ENCODE assay signal across 1 cellular context in the genomic region with DNA sequence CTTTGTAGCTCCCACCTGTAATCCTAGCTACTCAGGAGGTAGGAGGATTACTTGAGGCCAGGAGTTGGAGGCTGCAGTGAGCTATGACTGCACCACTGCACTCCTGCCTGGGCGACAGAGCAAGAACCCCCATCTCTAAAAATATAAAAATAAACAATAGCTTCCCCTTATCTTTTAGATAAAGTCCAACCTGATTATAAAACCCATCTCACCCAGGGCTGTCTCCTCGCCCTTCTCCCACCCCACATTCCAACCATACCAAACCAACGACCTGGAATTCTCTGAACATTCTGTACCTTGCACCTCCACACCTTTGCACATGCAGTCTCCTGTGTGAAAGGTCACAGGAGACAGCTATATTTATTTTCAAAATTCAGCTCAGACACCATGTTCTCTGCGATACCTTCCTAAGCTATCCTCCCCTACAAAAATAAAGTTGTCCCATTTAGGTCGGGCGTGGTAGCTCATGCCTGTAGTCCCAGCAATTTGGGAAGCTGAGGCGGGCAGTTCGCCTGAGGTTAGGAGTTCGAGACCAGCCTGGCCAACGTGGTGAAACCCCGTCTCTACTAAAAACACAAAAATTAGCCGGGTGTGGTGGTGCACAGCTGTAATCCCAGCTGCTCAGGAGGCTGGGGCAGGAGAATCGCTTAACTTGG.
A peak's percentile ranks its signal among the peaks of the same experiment; 100 is the strongest.
TF ChIP-seq lines count a peak whose summit lies in the region.

No MANE protein-coding gene starts in this region.

TF ChIP-seq in HepG2, 621 proteins besides CTCF, POLR2A, EP300 and RAD21 (continued from another document and continues in another):
- TF ChIP-seq, protein P1, sequence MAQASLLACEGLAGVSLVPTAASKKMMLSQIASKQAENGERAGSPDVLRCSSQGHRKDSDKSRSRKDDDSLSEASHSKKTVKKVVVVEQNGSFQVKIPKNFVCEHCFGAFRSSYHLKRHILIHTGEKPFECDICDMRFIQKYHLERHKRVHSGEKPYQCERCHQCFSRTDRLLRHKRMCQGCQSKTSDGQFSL (CRISPR knock-in tag; IDR thresholded peaks at IDR 0.05), result no peak
- TF ChIP-seq SYNCRIP (IDR thresholded peaks at IDR 0.05; ENCODE audit: insufficient read depth, low read depth, low read length) (no peak), REPIN1 (CRISPR knock-in tag; IDR thresholded peaks at IDR 0.05; ENCODE audit: borderline replicate concordance, low read depth) (peak; percentile 69; the same call in 1 of the 2 replicates), KDM4B (CRISPR knock-in tag; IDR thresholded peaks at IDR 0.05) (no peak), ZNF225 (CRISPR knock-in tag; IDR thresholded peaks at IDR 0.05) (no peak), ZNF746 (CRISPR knock-in tag; IDR thresholded peaks at IDR 0.05) (peak; percentile 52; the same call in 1 of the 2 replicates), ZSCAN30 (CRISPR knock-in tag; IDR thresholded peaks at IDR 0.05) (no peak), ZNF816 (CRISPR knock-in tag; IDR thresholded peaks at IDR 0.05; ENCODE audit: borderline replicate concordance) (no peak), ATM (IDR thresholded peaks at IDR 0.05; ENCODE audit: borderline replicate concordance) (no peak), CENPX (CRISPR knock-in tag; IDR thresholded peaks at IDR 0.05) (no peak), SMAD1 (CRISPR knock-in tag; IDR thresholded peaks at IDR 0.05; ENCODE audit: borderline replicate concordance, low read depth) (no peak), ESRRA (CRISPR knock-in tag; IDR thresholded peaks at IDR 0.05; ENCODE audit: low read depth) (peak; percentile 84), BHLHE40 (IDR thresholded peaks at IDR 0.05; ENCODE audit: low read length) (peak; percentile 60; the same call in 1 of the 2 replicates), ZSCAN25 (CRISPR knock-in tag; IDR thresholded peaks at IDR 0.05) (no peak), CC2D1A (CRISPR knock-in tag; IDR thresholded peaks at IDR 0.05) (0 out of 2 replicates have a peak, but pooled peaks have one; percentile 85), ZNF484 (CRISPR knock-in tag; IDR thresholded peaks at IDR 0.05; ENCODE audit: borderline replicate concordance, low read depth) (no peak), DPF2 (CRISPR knock-in tag; IDR thresholded peaks at IDR 0.05; ENCODE audit: borderline replicate concordance, low read depth) (0 out of 2 replicates have a peak, but pooled peaks have one; percentile 40), PRPF4 (IDR thresholded peaks at IDR 0.05; ENCODE audit: low read depth, low read length, poor library complexity, severe bottlenecking) (no peak), TBX3 (IDR thresholded peaks at IDR 0.05; ENCODE audit: borderline replicate concordance) (peak; percentile 81), ZBTB3 (CRISPR knock-in tag; IDR thresholded peaks at IDR 0.05; ENCODE audit: borderline replicate concordance, low read depth) (no peak), IRF2 (CRISPR knock-in tag; IDR thresholded peaks at IDR 0.05) (no peak), ARID2 (CRISPR knock-in tag; IDR thresholded peaks at IDR 0.05; ENCODE audit: borderline replicate concordance) (no peak), ZNF790 (CRISPR knock-in tag; IDR thresholded peaks at IDR 0.05; ENCODE audit: borderline replicate concordance) (no peak), ZFP36L1 (CRISPR knock-in tag; IDR thresholded peaks at IDR 0.05) (no peak), ZNF124 (CRISPR knock-in tag; IDR thresholded peaks at IDR 0.05) (no peak), HHEX (CRISPR knock-in tag; IDR thresholded peaks at IDR 0.05) (peak; percentile 18; the same call in 1 of the 2 replicates), ZNF713 (CRISPR knock-in tag; IDR thresholded peaks at IDR 0.05) (no peak), GPN1 (CRISPR knock-in tag; IDR thresholded peaks at IDR 0.05; ENCODE audit: borderline replicate concordance) (no peak), ZNF350 (CRISPR knock-in tag; IDR thresholded peaks at IDR 0.05; ENCODE audit: borderline replicate concordance, low read depth) (no peak), NFYB (CRISPR knock-in tag; IDR thresholded peaks at IDR 0.05) (0 out of 2 replicates have a peak, but pooled peaks have one; percentile 12), NFYC (CRISPR knock-in tag; IDR thresholded peaks at IDR 0.05) (no peak), ZNF274 (CRISPR knock-in tag; IDR thresholded peaks at IDR 0.05) (no peak; the same call in none of the 2 replicates), TEAD2 (CRISPR knock-in tag; IDR thresholded peaks at IDR 0.05) (no peak; the same call in 1 of the 2 replicates), ZNF761 (CRISPR knock-in tag; conservative IDR thresholded peaks at IDR 0.05) (no peak), ZFP41 (CRISPR knock-in tag; IDR thresholded peaks at IDR 0.05; ENCODE audit: borderline replicate concordance) (no peak), ZNF556 (CRISPR knock-in tag; IDR thresholded peaks at IDR 0.05; ENCODE audit: borderline replicate concordance) (no peak), PAWR (CRISPR knock-in tag; IDR thresholded peaks at IDR 0.05; ENCODE audit: borderline replicate concordance) (no peak), TCF7 (IDR thresholded peaks at IDR 0.05; ENCODE audit: low read depth) (no peak), MAZ (IDR thresholded peaks at IDR 0.05; ENCODE audit: borderline replicate concordance, low read depth, low read length) (peak; percentile 48; the same call in 1 of the 2 replicates), MAZ (CRISPR knock-in tag; IDR thresholded peaks at IDR 0.05; ENCODE audit: low read depth) (no peak), ATRX (CRISPR knock-in tag; IDR thresholded peaks at IDR 0.05; ENCODE audit: borderline replicate concordance) (no peak), GLI4 (CRISPR knock-in tag; IDR thresholded peaks at IDR 0.05; ENCODE audit: borderline replicate concordance) (0 out of 2 replicates have a peak, but pooled peaks have one; percentile 17), ZSCAN29 (CRISPR knock-in tag; conservative IDR thresholded peaks at IDR 0.05) (no peak), KMT2B (CRISPR knock-in tag; IDR thresholded peaks at IDR 0.05) (no peak)
- TF ChIP-seq, protein P2, sequence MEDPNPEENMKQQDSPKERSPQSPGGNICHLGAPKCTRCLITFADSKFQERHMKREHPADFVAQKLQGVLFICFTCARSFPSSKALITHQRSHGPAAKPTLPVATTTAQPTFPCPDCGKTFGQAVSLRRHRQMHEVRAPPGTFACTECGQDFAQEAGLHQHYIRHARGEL (CRISPR knock-in tag; IDR thresholded peaks at IDR 0.05), result no peak
- TF ChIP-seq, protein P3, sequence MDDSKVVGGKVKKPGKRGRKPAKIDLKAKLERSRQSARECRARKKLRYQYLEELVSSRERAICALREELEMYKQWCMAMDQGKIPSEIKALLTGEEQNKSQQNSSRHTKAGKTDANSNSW (CRISPR knock-in tag; IDR thresholded peaks at IDR 0.05; ENCODE audit: borderline replicate concordance), result no peak
- TF ChIP-seq, protein P4, sequence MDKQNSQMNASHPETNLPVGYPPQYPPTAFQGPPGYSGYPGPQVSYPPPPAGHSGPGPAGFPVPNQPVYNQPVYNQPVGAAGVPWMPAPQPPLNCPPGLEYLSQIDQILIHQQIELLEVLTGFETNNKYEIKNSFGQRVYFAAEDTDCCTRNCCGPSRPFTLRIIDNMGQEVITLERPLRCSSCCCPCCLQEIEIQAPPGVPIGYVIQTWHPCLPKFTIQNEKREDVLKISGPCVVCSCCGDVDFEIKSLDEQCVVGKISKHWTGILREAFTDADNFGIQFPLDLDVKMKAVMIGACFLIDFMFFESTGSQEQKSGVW (CRISPR knock-in tag; IDR thresholded peaks at IDR 0.05; ENCODE audit: borderline replicate concordance), result no peak
- TF ChIP-seq, protein P5, sequence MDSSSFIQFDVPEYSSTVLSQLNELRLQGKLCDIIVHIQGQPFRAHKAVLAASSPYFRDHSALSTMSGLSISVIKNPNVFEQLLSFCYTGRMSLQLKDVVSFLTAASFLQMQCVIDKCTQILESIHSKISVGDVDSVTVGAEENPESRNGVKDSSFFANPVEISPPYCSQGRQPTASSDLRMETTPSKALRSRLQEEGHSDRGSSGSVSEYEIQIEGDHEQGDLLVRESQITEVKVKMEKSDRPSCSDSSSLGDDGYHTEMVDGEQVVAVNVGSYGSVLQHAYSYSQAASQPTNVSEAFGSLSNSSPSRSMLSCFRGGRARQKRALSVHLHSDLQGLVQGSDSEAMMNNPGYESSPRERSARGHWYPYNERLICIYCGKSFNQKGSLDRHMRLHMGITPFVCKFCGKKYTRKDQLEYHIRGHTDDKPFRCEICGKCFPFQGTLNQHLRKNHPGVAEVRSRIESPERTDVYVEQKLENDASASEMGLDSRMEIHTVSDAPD (CRISPR knock-in tag; IDR thresholded peaks at IDR 0.05), result no peak
- TF ChIP-seq, protein P6, sequence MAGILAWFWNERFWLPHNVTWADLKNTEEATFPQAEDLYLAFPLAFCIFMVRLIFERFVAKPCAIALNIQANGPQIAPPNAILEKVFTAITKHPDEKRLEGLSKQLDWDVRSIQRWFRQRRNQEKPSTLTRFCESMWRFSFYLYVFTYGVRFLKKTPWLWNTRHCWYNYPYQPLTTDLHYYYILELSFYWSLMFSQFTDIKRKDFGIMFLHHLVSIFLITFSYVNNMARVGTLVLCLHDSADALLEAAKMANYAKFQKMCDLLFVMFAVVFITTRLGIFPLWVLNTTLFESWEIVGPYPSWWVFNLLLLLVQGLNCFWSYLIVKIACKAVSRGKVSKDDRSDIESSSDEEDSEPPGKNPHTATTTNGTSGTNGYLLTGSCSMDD (CRISPR knock-in tag; IDR thresholded peaks at IDR 0.05), result no peak
- TF ChIP-seq, protein P7, sequence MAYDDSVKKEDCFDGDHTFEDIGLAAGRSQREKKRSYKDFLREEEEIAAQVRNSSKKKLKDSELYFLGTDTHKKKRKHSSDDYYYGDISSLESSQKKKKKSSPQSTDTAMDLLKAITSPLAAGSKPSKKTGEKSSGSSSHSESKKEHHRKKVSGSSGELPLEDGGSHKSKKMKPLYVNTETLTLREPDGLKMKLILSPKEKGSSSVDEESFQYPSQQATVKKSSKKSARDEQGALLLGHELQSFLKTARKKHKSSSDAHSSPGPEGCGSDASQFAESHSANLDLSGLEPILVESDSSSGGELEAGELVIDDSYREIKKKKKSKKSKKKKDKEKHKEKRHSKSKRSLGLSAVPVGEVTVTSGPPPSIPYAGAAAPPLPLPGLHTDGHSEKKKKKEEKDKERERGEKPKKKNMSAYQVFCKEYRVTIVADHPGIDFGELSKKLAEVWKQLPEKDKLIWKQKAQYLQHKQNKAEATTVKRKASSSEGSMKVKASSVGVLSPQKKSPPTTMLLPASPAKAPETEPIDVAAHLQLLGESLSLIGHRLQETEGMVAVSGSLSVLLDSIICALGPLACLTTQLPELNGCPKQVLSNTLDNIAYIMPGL (CRISPR knock-in tag; IDR thresholded peaks at IDR 0.05; ENCODE audit: borderline replicate concordance in 1 of 2, low read depth in 1 of 2), result peak in 1 of 2 experiments; percentile 42; a peak in 1 of 4 replicates
- TF ChIP-seq, protein P8, sequence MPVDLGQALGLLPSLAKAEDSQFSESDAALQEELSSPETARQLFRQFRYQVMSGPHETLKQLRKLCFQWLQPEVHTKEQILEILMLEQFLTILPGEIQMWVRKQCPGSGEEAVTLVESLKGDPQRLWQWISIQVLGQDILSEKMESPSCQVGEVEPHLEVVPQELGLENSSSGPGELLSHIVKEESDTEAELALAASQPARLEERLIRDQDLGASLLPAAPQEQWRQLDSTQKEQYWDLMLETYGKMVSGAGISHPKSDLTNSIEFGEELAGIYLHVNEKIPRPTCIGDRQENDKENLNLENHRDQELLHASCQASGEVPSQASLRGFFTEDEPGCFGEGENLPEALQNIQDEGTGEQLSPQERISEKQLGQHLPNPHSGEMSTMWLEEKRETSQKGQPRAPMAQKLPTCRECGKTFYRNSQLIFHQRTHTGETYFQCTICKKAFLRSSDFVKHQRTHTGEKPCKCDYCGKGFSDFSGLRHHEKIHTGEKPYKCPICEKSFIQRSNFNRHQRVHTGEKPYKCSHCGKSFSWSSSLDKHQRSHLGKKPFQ (CRISPR knock-in tag; IDR thresholded peaks at IDR 0.05; ENCODE audit: insufficient replicate concordance), result no peak
- TF ChIP-seq, protein P9, sequence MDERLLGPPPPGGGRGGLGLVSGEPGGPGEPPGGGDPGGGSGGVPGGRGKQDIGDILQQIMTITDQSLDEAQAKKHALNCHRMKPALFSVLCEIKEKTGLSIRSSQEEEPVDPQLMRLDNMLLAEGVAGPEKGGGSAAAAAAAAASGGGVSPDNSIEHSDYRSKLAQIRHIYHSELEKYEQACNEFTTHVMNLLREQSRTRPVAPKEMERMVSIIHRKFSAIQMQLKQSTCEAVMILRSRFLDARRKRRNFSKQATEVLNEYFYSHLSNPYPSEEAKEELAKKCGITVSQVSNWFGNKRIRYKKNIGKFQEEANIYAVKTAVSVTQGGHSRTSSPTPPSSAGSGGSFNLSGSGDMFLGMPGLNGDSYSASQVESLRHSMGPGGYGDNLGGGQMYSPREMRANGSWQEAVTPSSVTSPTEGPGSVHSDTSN (CRISPR knock-in tag; IDR thresholded peaks at IDR 0.05), result no peak
- TF ChIP-seq, protein P10, sequence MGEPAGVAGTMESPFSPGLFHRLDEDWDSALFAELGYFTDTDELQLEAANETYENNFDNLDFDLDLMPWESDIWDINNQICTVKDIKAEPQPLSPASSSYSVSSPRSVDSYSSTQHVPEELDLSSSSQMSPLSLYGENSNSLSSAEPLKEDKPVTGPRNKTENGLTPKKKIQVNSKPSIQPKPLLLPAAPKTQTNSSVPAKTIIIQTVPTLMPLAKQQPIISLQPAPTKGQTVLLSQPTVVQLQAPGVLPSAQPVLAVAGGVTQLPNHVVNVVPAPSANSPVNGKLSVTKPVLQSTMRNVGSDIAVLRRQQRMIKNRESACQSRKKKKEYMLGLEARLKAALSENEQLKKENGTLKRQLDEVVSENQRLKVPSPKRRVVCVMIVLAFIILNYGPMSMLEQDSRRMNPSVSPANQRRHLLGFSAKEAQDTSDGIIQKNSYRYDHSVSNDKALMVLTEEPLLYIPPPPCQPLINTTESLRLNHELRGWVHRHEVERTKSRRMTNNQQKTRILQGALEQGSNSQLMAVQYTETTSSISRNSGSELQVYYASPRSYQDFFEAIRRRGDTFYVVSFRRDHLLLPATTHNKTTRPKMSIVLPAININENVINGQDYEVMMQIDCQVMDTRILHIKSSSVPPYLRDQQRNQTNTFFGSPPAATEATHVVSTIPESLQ (CRISPR knock-in tag; conservative IDR thresholded peaks at IDR 0.05), result no peak
